In the genomic region with DNA sequence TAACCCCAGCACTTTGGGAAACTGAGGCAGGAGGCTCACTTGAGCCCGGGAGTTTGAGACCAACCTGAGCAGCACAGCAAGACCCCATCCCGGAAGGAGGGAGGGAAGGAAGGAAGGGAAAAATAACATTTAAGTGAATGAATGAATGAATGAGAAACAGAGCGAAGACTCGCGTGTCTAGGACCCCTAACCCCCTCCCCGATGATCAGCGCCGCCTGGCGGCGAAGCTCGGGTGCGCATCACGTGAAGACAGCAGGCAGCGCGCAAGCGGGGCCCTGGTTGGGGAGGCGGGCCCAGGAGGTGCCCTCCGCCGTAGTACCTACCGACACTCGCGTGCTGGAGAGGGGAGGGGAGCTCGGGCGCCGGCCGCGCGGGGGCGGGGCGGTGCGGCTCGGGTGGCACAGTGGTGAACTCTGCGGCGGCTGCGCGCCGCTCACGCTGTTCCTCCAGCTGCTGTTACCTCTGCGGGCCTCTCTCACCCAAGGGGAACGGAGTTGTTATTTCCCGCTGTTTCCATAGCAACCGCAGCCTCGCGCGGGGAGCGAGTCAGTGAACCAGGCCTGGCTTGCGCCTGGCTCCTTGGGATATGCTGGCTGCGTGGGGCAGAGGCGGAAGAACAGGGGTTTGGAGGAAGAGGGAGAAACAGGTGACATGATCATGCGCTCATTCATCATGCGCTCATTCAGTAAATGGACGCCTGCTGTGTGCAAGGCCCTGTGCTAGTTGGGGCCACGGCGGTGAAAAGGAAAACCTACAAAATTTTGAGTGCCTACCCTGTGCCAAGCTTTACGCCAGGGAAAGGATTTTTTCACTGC, we compare ENCODE assay signal across 8 cellular contexts. TPM values are rescaled to one million over a fixed set of nuclear protein-coding genes. Genes with fewer than 3 reads are reported as not detected.
DNase-seq lines count a peak whose midpoint lies in the region; ATAC-seq and TF ChIP-seq lines count a peak whose summit lies in the region.

No MANE protein-coding gene starts in this region.

- H3K4me3 ChIP-seq in lower leg skin (ENCODE audit: low read depth, poor library complexity, severe bottlenecking), result peak overlapping the region; percentile 9

- intact Hi-C loops in lower leg skin (cut with DNase I; ENCODE audit: low total_unique reads), result no loop called here

- peak in 1 of 3 donors; percentile 10 for TF ChIP-seq CTCF in lower leg skin (IDR thresholded peaks at IDR 0.05)

- 3 to 6% methylated on average over 45 to 55 of the region's 55 CpGs for WGBS in lower leg skin, 2 donors

- no peak for TF ChIP-seq POLR2A in lower leg skin (IDR thresholded peaks at IDR 0.05)

- ATAC-seq in GM19397 (IDR thresholded peaks at IDR 0.05; ENCODE audit: unreplicated experiment), result peak; percentile 86
- ATAC-seq in HG03521 (IDR thresholded peaks at IDR 0.05; ENCODE audit: unreplicated experiment), result peak; percentile 73

- DNase-seq in C1 segment of cervical spinal cord (lab: John Stamatoyannopoulos, UW) (peak in 10 of 14 donors; percentile 4 to 64 (median 24)), NCI-H69 (lab: John Stamatoyannopoulos, UW) (peak; percentile 99), ecto neural progenitor cell (ENCODE audit: low spot score) (peak; percentile 88), lower leg skin (ENCODE audit: low spot score in 2 of 2) (peak; percentile 21 to 85)
- peak; percentile 76 to 78 for DNase-seq in activated CD4-positive, alpha-beta T cell treated with anti-CD3 and anti-CD28 coated beads, Interleukin-2, amount 50 U/mL, for 4 hours
- peak; percentile 81 to 84 for DNase-seq in stimulated activated CD4-positive, alpha-beta T cell treated with anti-CD3 and anti-CD28 coated beads, Interleukin-4, amount 100 ng/mL, for 4 hours

RNA-seq across cellular contexts. Expression of a gene that starts 2.0 kb away (rescaled TPM):
- total RNA-seq in lower leg skin, result under 1 TPM in 2 of 4 donors, not detected in 2; 0.10 to 0.20 TPM

RNA-seq across cellular contexts. Expression of a gene that starts 42.9 kb away (rescaled TPM):
- total RNA-seq in lower leg skin, result 10 to 100 TPM; 16.0 to 25.4 (median 20.6) TPM

Comparison
In these comparisons a context has a peak if more than half of its experiments do, and no peak if none do; other contexts are left out.
1. Peak in every context shown above with its lines: DNase-seq, ATAC-seq and H3K4me3 ChIP-seq.
2. DNase-seq: peak in every context shown above with its lines; median percentile 99 in NCI-H69; 88 in ecto neural progenitor cell; 82 in stimulated activated CD4-positive, alpha-beta T cell treated with anti-CD3 and anti-CD28 coated beads, Interleukin-4, amount 100 ng/mL, for 4 hours; 77 in activated CD4-positive, alpha-beta T cell treated with anti-CD3 and anti-CD28 coated beads, Interleukin-2, amount 50 U/mL, for 4 hours; 53 in lower leg skin; 24 in C1 segment of cervical spinal cord.